25 cellular contexts compared by ENCODE assay signal in the genomic region with DNA sequence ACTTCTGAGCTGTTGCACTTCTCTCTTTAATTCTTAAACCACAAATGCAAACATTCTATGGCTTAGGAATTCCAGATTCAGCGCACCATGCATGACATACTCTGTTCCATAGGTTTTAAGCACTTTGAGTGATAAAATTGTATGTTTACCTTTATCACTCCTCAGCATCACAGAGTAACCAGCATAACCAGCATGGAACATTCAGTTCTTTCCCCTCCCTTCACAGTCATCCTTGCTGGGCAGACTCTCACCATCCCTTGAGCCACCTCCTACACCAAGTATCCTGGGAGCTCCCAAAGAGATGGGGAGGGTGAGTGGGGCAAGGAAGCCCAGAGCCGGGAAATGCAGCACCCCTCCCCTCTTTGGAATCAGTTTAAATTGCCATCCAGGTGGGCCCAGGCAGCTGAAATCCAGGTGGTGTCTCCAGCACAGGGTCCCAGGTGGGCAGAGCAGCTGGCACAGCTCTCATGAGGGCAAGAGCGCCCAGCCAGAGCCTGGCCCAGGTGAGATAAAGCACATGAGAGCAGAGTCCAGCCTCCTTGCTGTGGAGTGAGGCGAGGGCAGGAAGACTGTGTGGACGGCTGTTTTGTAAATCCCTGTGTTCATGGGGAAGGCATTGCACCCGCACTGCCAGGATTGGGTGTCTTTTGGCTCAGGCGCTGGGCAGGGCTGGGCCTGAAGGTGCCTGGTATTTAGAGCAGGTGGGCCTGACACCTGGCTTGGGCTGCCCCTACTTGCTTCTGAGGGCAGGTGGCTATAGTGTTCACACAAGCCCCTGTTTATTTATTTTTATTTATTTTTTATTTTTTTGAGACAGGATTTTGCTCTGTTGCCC. TPM values are rescaled to one million over a fixed set of nuclear protein-coding genes. Genes with fewer than 3 reads are reported as not detected.
DNase-seq lines count a peak whose midpoint lies in the region; ATAC-seq, FAIRE-seq and TF ChIP-seq lines count a peak whose summit lies in the region.
"Had no signal": no experiment of that assay in that cellular context is flagged by ENCODE, and none has a peak within 500 bp of the region (broad histone marks: within the 10 kb centered on the region; RNA-seq: fewer than 3 reads in every experiment).

No MANE protein-coding gene starts in this region.

- TF ChIP-seq CTCF in A549 (IDR thresholded peaks at IDR 0.05): no peak
- TF ChIP-seq CTCF in chondrocyte (IDR thresholded peaks at IDR 0.05): no peak
- no peak for TF ChIP-seq CTCF in omental fat pad (IDR thresholded peaks at IDR 0.05)
- TF ChIP-seq CTCF in MM.1S (IDR thresholded peaks at IDR 0.05; ENCODE audit: low read length): no peak
- no peak for TF ChIP-seq CTCF in A673 (conservative IDR thresholded peaks at IDR 0.05; ENCODE audit: low read depth, low read length)

- H3K9ac ChIP-seq in MM.1S (ENCODE audit: low read length): no peak overlapping the region

- DNase-seq in A549 (ENCODE audit: low read depth in 1 of 2, low spot score in 1 of 2) (no peak), NCI-H1105 treated with DMSO at 0.1 percent for 48 hours (lab: John Stamatoyannopoulos, UW) (peak; percentile 69), chondrocyte (ENCODE audit: low spot score) (no peak), omental fat pad (ENCODE audit: low spot score) (no peak), MM.1S (no peak), A673 (ENCODE audit: low spot score) (no peak), C1 segment of cervical spinal cord (lab: John Stamatoyannopoulos, UW) (no peak)
- DNase-seq: activated CD4-positive, alpha-beta T cell treated with anti-CD3 and anti-CD28 coated beads, Interleukin-2, amount 50 U/mL, for 4 hours; activated effector memory CD4-positive, alpha-beta T cell treated with Interleukin-2 at 50 U/mL for 16 hours; activated naive CD8-positive, alpha-beta T cell treated with anti-CD3 and anti-CD28 coated beads, Interleukin-2, amount 10 ng/mL, durations not matched to agents 7 days and 5 days; body of pancreas; CD4-positive, CD25-positive, alpha-beta regulatory T cell; effector memory CD4-positive, alpha-beta T cell; H7; kidney glomerular epithelial cell; naive thymus-derived CD4-positive, alpha-beta T cell; NCI-H1694; NCI-H345; Peyer's patch had no signal

- peaks cover 45% of the 10 kb centered on the region for H3K4me1 Mint-ChIP-seq in chondrocyte (ENCODE audit: low read depth)
- H3K4me1 Mint-ChIP-seq: activated naive CD8-positive, alpha-beta T cell treated with anti-CD3 and anti-CD28 coated beads, Interleukin-2, amount 10 ng/mL, durations not matched to agents 7 days and 5 days; CD4-positive, CD25-positive, alpha-beta regulatory T cell; memory B cell; naive thymus-derived CD4-positive, alpha-beta T cell; WTC11 had no signal

- no peak overlapping the region for H2AFZ ChIP-seq in MM.1S (ENCODE audit: low read length)

- H3K4me1 ChIP-seq in A549: peaks cover 58% of the 10 kb centered on the region
- no peaks in the 10 kb centered on the region for H3K4me1 ChIP-seq in MM.1S (ENCODE audit: low read length)
- no peaks in the 10 kb centered on the region for H3K4me1 ChIP-seq in A673 (ENCODE audit: insufficient read depth, low read length, poor library complexity, severe bottlenecking)

- no TSS peak for BruUV-seq in A673 (replicated peaks; lab: Mats Ljungman, UMichigan)

- POLR2A ChIA-PET in A549 (lab: Yijun Ruan, JAX) (no interaction called here), A673 (lab: Charles Lee; ENCODE audit: low non-redundant PET) (no interaction called here)

- no peak for TF ChIP-seq RAD21 in A549 (conservative IDR thresholded peaks at IDR 0.05 in 1 of 2, IDR thresholded peaks at IDR 0.05 in 1 of 2)

- H3K79me2 ChIP-seq in MM.1S (ENCODE audit: low read length): no peaks in the 10 kb centered on the region

- no peaks in the 10 kb centered on the region for H3K27me3 Mint-ChIP-seq in chondrocyte (ENCODE audit: low read depth)

- H3K27ac ChIP-seq in A549: peak overlapping the region; percentile 76 to 77; a peak in 4 of 6 replicates
- H3K27ac ChIP-seq in MM.1S (ENCODE audit: low read length): no peak overlapping the region
- no peak overlapping the region for H3K27ac ChIP-seq in A673 (ENCODE audit: low read depth, low read length, poor library complexity, severe bottlenecking)
- H3K27ac ChIP-seq: body of pancreas, gastroesophageal sphincter, Peyer's patch had no signal

- ATAC-seq in A549 (peak in 1 of 2 experiments; percentile 57; a peak in 3 of 6 replicates), omental fat pad (ENCODE audit: low FRiP score) (peak; percentile 48), GM19035 (IDR thresholded peaks at IDR 0.05; ENCODE audit: unreplicated experiment) (no peak)
- ATAC-seq: body of pancreas; gastroesophageal sphincter; K562; naive thymus-derived CD4-positive, alpha-beta T cell; WTC11 had no signal

- no peaks in the 10 kb centered on the region for H3K36me3 ChIP-seq in MM.1S (replicated peaks; ENCODE audit: insufficient read depth, low read length)
- no peaks in the 10 kb centered on the region for H3K36me3 ChIP-seq in A673 (ENCODE audit: insufficient read depth, low read length, poor library complexity, severe bottlenecking)
- H3K36me3 ChIP-seq: Peyer's patch had no signal

- no peaks in the 10 kb centered on the region for H3F3A ChIP-seq in MM.1S (ENCODE audit: insufficient read depth, low read length)

- 96% methylated on average over 6 of the region's 7 CpGs for WGBS in A549 (ENCODE audit: missing lambda C conversion rate)

- H3K27me3 ChIP-seq in MM.1S (replicated peaks; ENCODE audit: insufficient read depth, low read length) (no peaks in the 10 kb centered on the region), A673 (replicated peaks; ENCODE audit: insufficient read depth, low read depth, low read length, poor library complexity) (no peaks in the 10 kb centered on the region)
- H3K27me3 ChIP-seq: body of pancreas, gastroesophageal sphincter, Peyer's patch had no signal

- intact Hi-C loops in A673 (cut with micrococcal nuclease; ENCODE audit: unreplicated experiment): no loop called here

- no peak for FAIRE-seq in A549 (lab: Jason Lieb, UNC)
- FAIRE-seq: colon, K562 had no signal

- H3K9me3 ChIP-seq in A549 (peaks cover 4% of the 10 kb centered on the region; the same call in 2 of the 3 replicates), MM.1S (replicated peaks; ENCODE audit: insufficient read depth, low read length) (no peaks in the 10 kb centered on the region), A673 (ENCODE audit: low read depth, low read length, poor library complexity, severe bottlenecking) (no peaks in the 10 kb centered on the region)
- H3K9me3 ChIP-seq: body of pancreas, gastroesophageal sphincter, Peyer's patch had no signal

- H3K4me3 ChIP-seq in A549: no peak overlapping the region
- H3K4me3 ChIP-seq in MM.1S (ENCODE audit: low read length): no peak overlapping the region
- H3K4me3 ChIP-seq in A673 (ENCODE audit: low read depth, low read length, poor library complexity, severe bottlenecking): no peak overlapping the region
- H3K4me3 ChIP-seq: body of pancreas, gastroesophageal sphincter, K562, Peyer's patch had no signal

- no peaks in the 10 kb centered on the region for H3K9me2 ChIP-seq in MM.1S (replicated peaks; ENCODE audit: insufficient read depth, low read length)

- H3K27ac Mint-ChIP-seq in chondrocyte (ENCODE audit: unreplicated experiment): peak overlapping the region; percentile 71
- H3K27ac Mint-ChIP-seq: activated naive CD8-positive, alpha-beta T cell treated with anti-CD3 and anti-CD28 coated beads, Interleukin-2, amount 10 ng/mL, durations not matched to agents 7 days and 5 days; CD4-positive, CD25-positive, alpha-beta regulatory T cell; memory B cell; WTC11 had no signal

- H3K36me3 Mint-ChIP-seq in chondrocyte (ENCODE audit: low read depth): no peaks in the 10 kb centered on the region
- H3K36me3 Mint-ChIP-seq: activated naive CD8-positive, alpha-beta T cell treated with anti-CD3 and anti-CD28 coated beads, Interleukin-2, amount 10 ng/mL, durations not matched to agents 7 days and 5 days; CD4-positive, CD25-positive, alpha-beta regulatory T cell; memory B cell; naive thymus-derived CD4-positive, alpha-beta T cell; WTC11 had no signal

- CTCF ChIA-PET in A549 (lab: Yijun Ruan, JAX) (interaction anchor here (0.6 to 1.5 kb wide), 2 partner anchors 23 to 163 kb away, joined by 3 to 7 read pairs; no protein-coding TSS in a partner anchor), A673 (lab: Charles Lee) (no interaction called here)

- no peaks in the 10 kb centered on the region for H4K20me1 ChIP-seq in MM.1S (ENCODE audit: insufficient read depth, low read length)

- no peak for TF ChIP-seq EP300 in A549 (IDR thresholded peaks at IDR 0.05)

- no peak for TF ChIP-seq POLR2A in A549 (IDR thresholded peaks at IDR 0.05; ENCODE audit: low read length)

- H3K9me3 Mint-ChIP-seq in chondrocyte (ENCODE audit: low read depth): no peaks in the 10 kb centered on the region
- H3K9me3 Mint-ChIP-seq: activated naive CD8-positive, alpha-beta T cell treated with anti-CD3 and anti-CD28 coated beads, Interleukin-2, amount 10 ng/mL, durations not matched to agents 7 days and 5 days; memory B cell; WTC11 had no signal

- H3K4me2 ChIP-seq in A549 (peak overlapping the region; percentile 25; the same call in 1 of the 3 replicates), MM.1S (ENCODE audit: low read depth, low read length) (no peak overlapping the region)

- no peak overlapping the region for H3K4me3 Mint-ChIP-seq in chondrocyte (ENCODE audit: unreplicated experiment)
- H3K4me3 Mint-ChIP-seq: activated naive CD8-positive, alpha-beta T cell treated with anti-CD3 and anti-CD28 coated beads, Interleukin-2, amount 10 ng/mL, durations not matched to agents 7 days and 5 days; CD4-positive, CD25-positive, alpha-beta regulatory T cell; memory B cell; naive thymus-derived CD4-positive, alpha-beta T cell; WTC11 had no signal

TF ChIP-seq in A549, 52 proteins besides CTCF, POLR2A, EP300 and RAD21 (continues in another document):
- TF ChIP-seq ZNF302 (CRISPR knock-in tag; IDR thresholded peaks at IDR 0.05): no peak

RNA-seq across cellular contexts. Expression of a gene that starts 36.8 kb away (rescaled TPM):
- polyA plus RNA-seq in A549 (2011; rRNA removed) (31.0 and 40.1 TPM in 2 replicates), A549 (2017; fragmentation: RNase III; extraction: RNeasy Plus Mini Kit Qiagen cat#74134 plus additional on column Dnase treatment) (18.2 to 24.1 TPM (median 19.4 TPM) in 3 replicates)
- 9.6 and 11.6 TPM in 2 replicates for polyA plus RNA-seq in A549 (2012; cell fraction: cytosol; rRNA removed)
- 26.8 and 38.7 TPM in 2 replicates for polyA plus RNA-seq in A549 (2012; cell fraction: nucleus; rRNA removed)
- 41.6 and 42.2 TPM in 2 replicates for polyA minus RNA-seq in A549 (2011; rRNA and poly(A)+ RNA removed)
- total RNA-seq in chondrocyte (1.6 to 2.8 TPM (median 1.9 TPM) in 3 replicates), omental fat pad (10 to 100 TPM; 16.9 to 57.5 (median 48.3) TPM), A673 (2021) (2.6 and 2.7 TPM in 2 replicates)
- total RNA-seq: CD4-positive, CD25-positive, alpha-beta regulatory T cell had no signal
- polyA plus RNA-seq: K562; naive thymus-derived CD4-positive, alpha-beta T cell had no signal

Comparison
In these comparisons a context has a peak if more than half of its experiments do, and no peak if none do; other contexts are left out.
1. H3K27ac ChIP-seq: peak in A549 (2 of 2); none in MM.1S (single experiment) and A673 (single experiment).